In genomic region chr5:134275822-134276221, GRCh38 we compare ENCODE assay signal across 11 cellular contexts. TPM values are rescaled to one million over a fixed set of nuclear protein-coding genes. Genes with fewer than 3 reads are reported as not detected.
DNase-seq lines count a peak whose midpoint lies in the region; ATAC-seq and TF ChIP-seq lines count a peak whose summit lies in the region.
"Had no signal": no experiment of that assay in that cellular context is flagged by ENCODE, and none has a peak within 500 bp of the region (broad histone marks: within the 10 kb centered on the region; RNA-seq: fewer than 3 reads in every experiment).

No MANE protein-coding gene starts in this region.

- H3K9ac ChIP-seq in SK-N-SH (no peak overlapping the region), parathyroid adenoma (no peak overlapping the region)

- H3K4me2 ChIP-seq in SK-N-SH: no peak overlapping the region
- peak overlapping the region; percentile 27 for H3K4me2 ChIP-seq in parathyroid adenoma (ENCODE audit: low read length)

- no peak for TF ChIP-seq EP300 in SK-N-SH (IDR thresholded peaks at IDR 0.05; ENCODE audit: borderline replicate concordance in 1 of 2, low read depth in 1 of 2, low read length in 1 of 2)

- POLR2A ChIA-PET in SK-N-SH (lab: Yijun Ruan, JAX): no interaction called here

- TF ChIP-seq RAD21 in SK-N-SH (IDR thresholded peaks at IDR 0.05; ENCODE audit: low read length): no peak

- TF ChIP-seq CTCF in SK-N-SH (IDR thresholded peaks at IDR 0.05) (no peak), parathyroid adenoma (IDR thresholded peaks at IDR 0.05) (no peak), foreskin keratinocyte (conservative IDR thresholded peaks at IDR 0.05) (no peak)

- H3K27me3 ChIP-seq in SK-N-SH (ENCODE audit: insufficient read depth) (no peaks in the 10 kb centered on the region), parathyroid adenoma (ENCODE audit: control insufficient read depth, insufficient read depth, low read length) (no peaks in the 10 kb centered on the region), foreskin keratinocyte (no peaks in the 10 kb centered on the region)
- H3K27me3 ChIP-seq: Peyer's patch, tibial nerve had no signal

- no peak overlapping the region for H2AFZ ChIP-seq in SK-N-SH (ENCODE audit: low read depth)
- peak overlapping the region; percentile 45 for H2AFZ ChIP-seq in parathyroid adenoma

- ATAC-seq in SK-N-SH treated with all-trans-retinoic acid at 6 μM for 48 hours (peak; percentile 44; the same call in 2 of the 3 replicates), HG02678 (IDR thresholded peaks at IDR 0.05; ENCODE audit: unreplicated experiment) (peak; percentile 97), foreskin keratinocyte (no peak)

- H4K20me1 ChIP-seq in SK-N-SH (ENCODE audit: insufficient read depth): no peaks in the 10 kb centered on the region

- no peaks in the 10 kb centered on the region; a peak in 1 of 4 replicates for H3K4me1 ChIP-seq in SK-N-SH (ENCODE audit: control insufficient read depth in 1 of 2, insufficient read depth in 2 of 2, low read depth in 1 of 2, low read length in 1 of 2)
- H3K4me1 ChIP-seq in parathyroid adenoma: peaks cover 15% of the 10 kb centered on the region
- peaks cover 17% of the 10 kb centered on the region for H3K4me1 ChIP-seq in foreskin keratinocyte
- H3K4me1 ChIP-seq: tibial nerve had no signal

- no peak overlapping the region for H3K27ac ChIP-seq in SK-N-SH (ENCODE audit: low read depth in 2 of 2, low read length in 1 of 2)
- H3K27ac ChIP-seq in parathyroid adenoma: peak overlapping the region; percentile 37
- no peak overlapping the region for H3K27ac ChIP-seq in foreskin keratinocyte
- H3K27ac ChIP-seq: Peyer's patch, tibial nerve had no signal

- H3K36me3 ChIP-seq in SK-N-SH (replicated peaks in 1 of 2; ENCODE audit: control insufficient read depth in 1 of 2, insufficient read depth in 2 of 2, low read length in 1 of 2) (no peaks in the 10 kb centered on the region), parathyroid adenoma (ENCODE audit: control insufficient read depth, insufficient read depth, low read length) (no peaks in the 10 kb centered on the region)
- H3K36me3 ChIP-seq: Peyer's patch had no signal

- H3K9me3 ChIP-seq in SK-N-SH: no peaks in the 10 kb centered on the region
- no peaks in the 10 kb centered on the region for H3K9me3 ChIP-seq in parathyroid adenoma (ENCODE audit: control insufficient read depth, low read length)
- H3K9me3 ChIP-seq: Peyer's patch had no signal

- no peaks in the 10 kb centered on the region for H3F3A ChIP-seq in SK-N-SH (replicated peaks; ENCODE audit: insufficient read depth)

- DNase-seq in SK-N-SH (no peak), NCI-H1436 treated with DMSO at 0.1 percent for 48 hours (lab: John Stamatoyannopoulos, UW) (peak; percentile 27), foreskin keratinocyte (no peak), nucleus accumbens (lab: John Stamatoyannopoulos, UW) (no peak)
- DNase-seq in activated CD4-positive, alpha-beta T cell treated with anti-CD3 and anti-CD28 coated beads, Interleukin-2, amount 50 U/mL, for 48 hours: no peak
- DNase-seq: activated CD4-positive, alpha-beta T cell treated with anti-CD3 and anti-CD28 coated beads for 4 hours; Peyer's patch had no signal

- CTCF ChIA-PET in SK-N-SH (lab: Yijun Ruan, JAX): interaction anchor here (0.7 to 1.8 kb wide), 5 partner anchors 13 to 311 kb away, joined by 3 to 9 read pairs (median 3); no protein-coding TSS in a partner anchor

- H3K79me2 ChIP-seq in SK-N-SH (ENCODE audit: insufficient read depth): no peaks in the 10 kb centered on the region
- no peaks in the 10 kb centered on the region for H3K79me2 ChIP-seq in parathyroid adenoma

- 40% methylated on average over 3 of the region's 3 CpGs for WGBS in SK-N-SH (ENCODE audit: low lambda C conversion rate)

- H3K9me2 ChIP-seq in SK-N-SH: no peaks in the 10 kb centered on the region

- no peak overlapping the region for H3K4me3 ChIP-seq in SK-N-SH (ENCODE audit: low read depth in 2 of 2, low read length in 1 of 2)
- H3K4me3 ChIP-seq in parathyroid adenoma (ENCODE audit: low read depth, low read length): no peak overlapping the region
- H3K4me3 ChIP-seq: Peyer's patch, tibial nerve had no signal

TF ChIP-seq in SK-N-SH treated with all-trans-retinoic acid at 6 μM for 48 hours, 23 proteins besides CTCF, POLR2A, EP300 and RAD21:
- TF ChIP-seq ZNF70 (CRISPR knock-in tag; IDR thresholded peaks at IDR 0.05): no peak
- TF ChIP-seq ZNF565 (CRISPR knock-in tag; conservative IDR thresholded peaks at IDR 0.05; ENCODE audit: low read depth): no peak
- no peak for TF ChIP-seq TOX (CRISPR knock-in tag; IDR thresholded peaks at IDR 0.05; ENCODE audit: borderline replicate concordance)
- no peak for TF ChIP-seq ZFP3 (CRISPR knock-in tag; IDR thresholded peaks at IDR 0.05)
- no peak for TF ChIP-seq RARB (CRISPR knock-in tag; IDR thresholded peaks at IDR 0.05)
- TF ChIP-seq ZNF8 (CRISPR knock-in tag; IDR thresholded peaks at IDR 0.05): no peak
- TF ChIP-seq CSRNP3 (CRISPR knock-in tag; IDR thresholded peaks at IDR 0.05): no peak
- TF ChIP-seq PPARA (CRISPR knock-in tag; IDR thresholded peaks at IDR 0.05; ENCODE audit: borderline replicate concordance): no peak

TF ChIP-seq in SK-N-SH, 30 proteins besides CTCF, POLR2A, EP300 and RAD21:
- no peak for TF ChIP-seq EZH2phosphoT487 (IDR thresholded peaks at IDR 0.05; ENCODE audit: borderline replicate concordance, low read depth)

RNA-seq across cellular contexts. Expression of gene PPP2CA, which starts 49.9 kb away (rescaled TPM):
- polyA plus RNA-seq in SK-N-SH (2012; rRNA removed): 146 and 163 TPM in 2 replicates
- 122 and 170 TPM in 2 replicates for polyA plus RNA-seq in SK-N-SH (2012; cell fraction: cytosol; rRNA removed)
- 79.4 and 95.7 TPM in 2 replicates for polyA plus RNA-seq in SK-N-SH (2012; cell fraction: nucleus; rRNA removed)
- total RNA-seq in foreskin keratinocyte: 141 and 149 TPM in 2 replicates
- 89.8 and 114 TPM in 2 replicates for polyA plus RNA-seq in foreskin keratinocyte
